In genomic region chr4:48016141-48017107, GRCh38 we compare ENCODE assay signal across 8 cellular contexts. TPM values are rescaled to one million over a fixed set of nuclear protein-coding genes. Genes with fewer than 3 reads are reported as not detected.
DNase-seq lines count a peak whose midpoint lies in the region; ATAC-seq and TF ChIP-seq lines count a peak whose summit lies in the region.

Gene CNGA1 (minus strand): TSS chr4:48016681. CDS start chr4:47952689, 63,992 bp downstream.
Gene NIPAL1 (plus strand): TSS chr4:48016772. CDS start chr4:48016840, 68 bp downstream.

- no peaks in the 10 kb centered on the region for H3K36me3 ChIP-seq in breast epithelium

- no peaks in the 10 kb centered on the region for H3K27me3 ChIP-seq in breast epithelium

- peak; percentile 65 for TF ChIP-seq CTCF in VCaP (conservative IDR thresholded peaks at IDR 0.05)
- TF ChIP-seq CTCF in breast epithelium (IDR thresholded peaks at IDR 0.05): no peak

- no peak for TF ChIP-seq POLR2A in breast epithelium (IDR thresholded peaks at IDR 0.05)

- no peaks in the 10 kb centered on the region for H3K4me1 ChIP-seq in breast epithelium

- H3K27ac ChIP-seq in VCaP (peak within 1 kb of the TSS; percentile 79), breast epithelium (peak within 1 kb of the TSS; percentile 75 to 88)

- ATAC-seq in GM18519 (IDR thresholded peaks at IDR 0.05; ENCODE audit: low FRiP score, unreplicated experiment) (peak; percentile 84), HG03045 (IDR thresholded peaks at IDR 0.05; ENCODE audit: unreplicated experiment) (peak; percentile 90)

- no peaks in the 10 kb centered on the region for H3K9me3 ChIP-seq in breast epithelium

- intact Hi-C loops in breast epithelium (cut with DNase I; ENCODE audit: low total_unique reads): no loop called here

- H3K4me3 ChIP-seq in breast epithelium: peak within 1 kb of the TSS; percentile 54 to 70 (median 69)

- DNase-seq in A172 (ENCODE audit: low spot score): peak; percentile 26
- peak; percentile 63 for DNase-seq in NCI-H2107 treated with DMSO at 0.1 percent for 48 hours (lab: John Stamatoyannopoulos, UW; ENCODE audit: unreplicated experiment)
- DNase-seq in breast epithelium (ENCODE audit: low spot score in 2 of 2): peak; percentile 73 to 75
- peak; percentile 24 for DNase-seq in inferior parietal cortex (ENCODE audit: extremely low spot score)
- DNase-seq in stimulated activated CD4-positive, alpha-beta T cell treated with anti-CD3 and anti-CD28 coated beads, Interleukin-12 subunit alpha, Interleukin-12 subunit beta, amount 100 ng/mL, for 24 hours (ENCODE audit: low read depth in 2 of 2): peak; percentile 52 to 72

RNA-seq across cellular contexts. Expression of gene CNGA1, which starts in this region (rescaled TPM):
- total RNA-seq in A172 (2014; rRNA removed; shearing (Covaris generic)): not detected in 2 replicates
- total RNA-seq in breast epithelium: 1 to 10 TPM; 1.9 to 5.1 (median 2.3) TPM

RNA-seq across cellular contexts. Expression of gene NIPAL1, which starts in this region (rescaled TPM):
- total RNA-seq in A172 (2014; rRNA removed; shearing (Covaris generic)): 0.29 and 0.88 TPM in 2 replicates
- total RNA-seq in breast epithelium: 1 to 10 TPM in 2 of 3 donors, under 1 TPM in 1; under 0.01 to 9.4 (median 2.0) TPM

Comparison
In these comparisons a context has a peak if more than half of its experiments do, and no peak if none do; other contexts are left out.
1. Peak in every context shown above with its lines: DNase-seq, ATAC-seq, H3K4me3 ChIP-seq and H3K27ac ChIP-seq.
2. Peak in DNase-seq in A172; RNA of the genes that start here not detected or under 1 TPM.
3. DNase-seq: peak in every context shown above with its lines; median percentile 74 in breast epithelium; 63 in NCI-H2107 treated with DMSO at 0.1 percent for 48 hours; 62 in stimulated activated CD4-positive, alpha-beta T cell treated with anti-CD3 and anti-CD28 coated beads, Interleukin-12 subunit alpha, Interleukin-12 subunit beta, amount 100 ng/mL, for 24 hours; 26 in A172; 24 in inferior parietal cortex.